23 cellular contexts compared by ENCODE assay signal in the genomic region with DNA sequence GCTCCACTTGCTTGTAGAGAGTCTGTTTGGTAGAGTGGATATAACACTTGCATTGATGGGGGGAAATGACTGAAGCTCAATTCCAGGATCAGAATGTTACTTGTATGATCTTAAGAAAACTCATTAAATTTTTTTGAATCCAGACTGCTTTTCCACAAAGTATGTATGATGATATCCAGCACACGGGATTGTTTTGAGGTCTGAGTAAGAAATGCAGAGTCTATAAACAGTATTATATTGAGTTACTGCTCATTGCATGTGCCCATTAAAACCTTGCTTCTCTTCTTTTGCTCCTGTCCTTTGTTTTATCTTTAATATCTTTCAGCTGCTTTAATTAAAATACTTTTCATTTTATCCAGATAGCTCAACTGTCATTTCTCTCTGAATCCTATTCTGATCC.
"Had no signal": no experiment of that assay in that cellular context is flagged by ENCODE, and none has a peak within 500 bp of the region (broad histone marks: within the 10 kb centered on the region; RNA-seq: fewer than 3 reads in every experiment).

No MANE protein-coding gene starts in this region.

- DNase-seq: activated B cell treated with CpG ODN at 0.5 μM for 24 hours; activated CD4-positive, alpha-beta memory T cell treated with anti-CD3 and anti-CD28 coated beads, Interleukin-2, amount 10 ng/mL, durations not matched to agents 7 days and 5 days; activated CD4-positive, alpha-beta T cell treated with anti-CD3 and anti-CD28 coated beads for 36 hours; activated CD4-positive, alpha-beta T cell treated with anti-CD3 and anti-CD28 coated beads, Interleukin-2, amount 10 ng/mL, durations not matched to agents 7 days and 5 days; activated CD4-positive, alpha-beta T cell treated with anti-CD3 and anti-CD28 coated beads, Interleukin-2, amount 50 U/mL, for 4 hours; activated effector memory CD4-positive, alpha-beta T cell treated with Interleukin-2 at 50 U/mL for 16 hours; activated gamma-delta T cell treated with Interleukin-2 at 50 U/mL for 16 hours; activated naive CD4-positive, alpha-beta T cell treated with anti-CD3 and anti-CD28 coated beads, Interleukin-2, amount 50 U/mL, for 16 hours; activated naive CD4-positive, alpha-beta T cell treated with Interleukin-2 at 50 U/mL for 16 hours; activated T-cell treated with anti-CD3 and anti-CD28 coated beads, Interleukin-2, amount 50 U/mL, for 4 hours; adrenal gland; amygdala; aorta; body of pancreas; caudate nucleus; cortex of kidney; effector CD8-positive, alpha-beta T cell; esophagus squamous epithelium; head of caudate nucleus; hippocampal formation; T-cell; T-helper 9 cell; WERI-Rb-1 had no signal

- H3K27me3 ChIP-seq: adrenal gland, body of pancreas, esophagus squamous epithelium had no signal

- H3K36me3 ChIP-seq: adrenal gland, esophagus squamous epithelium, WERI-Rb-1 had no signal

- H3K4me3 ChIP-seq: adrenal gland, body of pancreas, esophagus squamous epithelium had no signal
